20 cellular contexts compared by ENCODE assay signal in the genomic region with DNA sequence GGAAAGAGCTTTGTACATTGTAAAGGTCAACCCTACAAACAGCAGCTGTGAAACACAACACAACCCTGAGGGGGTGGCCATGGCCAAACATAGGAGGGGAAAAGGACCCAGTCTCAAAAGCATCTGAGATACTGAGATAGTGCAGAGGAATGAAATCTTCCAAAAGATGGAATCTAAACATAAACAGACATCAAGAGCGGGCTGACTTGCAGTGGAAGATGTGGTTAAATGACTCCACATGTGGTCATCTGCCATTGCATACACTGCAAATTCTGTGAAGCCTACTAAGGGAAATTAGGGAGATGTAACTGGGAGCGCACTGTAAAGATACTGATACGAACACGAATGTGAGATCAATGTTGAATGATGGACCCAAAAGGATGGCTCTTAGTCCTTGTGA. TPM values are rescaled to one million over a fixed set of nuclear protein-coding genes. Genes with fewer than 3 reads are reported as not detected.
"Had no signal": no experiment of that assay in that cellular context is flagged by ENCODE, and none has a peak within 500 bp of the region (broad histone marks: within the 10 kb centered on the region; RNA-seq: fewer than 3 reads in every experiment).

No MANE protein-coding gene starts in this region.

- H3K9me3 Mint-ChIP-seq: dendritic cell treated with granulocyte-macrophage colony-stimulating factor and Interleukin-4, amounts not matched to agents 40 ng/mL and 50 ng/mL, for 4 days; stimulated activated naive CD8-positive, alpha-beta T cell treated with anti-CD3 and anti-CD28 coated beads, Interleukin-15, Interleukin-2, amounts not matched to agents 100 ng/mL and 50 ng/mL, for 24 hours had no signal

- H3K4me3 ChIP-seq: adrenal gland, left ventricle myocardium inferior, neural progenitor cell, prostate gland, thyroid gland had no signal

- H3K36me3 Mint-ChIP-seq: neural progenitor cell had no signal

- H3K27me3 ChIP-seq: adrenal gland, foreskin keratinocyte, neural progenitor cell, thyroid gland had no signal

- H3K27ac ChIP-seq: adrenal gland, foreskin keratinocyte, left ventricle myocardium inferior, neural progenitor cell, prostate gland, thyroid gland had no signal

- H2AFZ ChIP-seq: neural progenitor cell had no signal

- H3K4me1 ChIP-seq: adrenal gland, neural progenitor cell, prostate gland, thyroid gland had no signal

- DNase-seq: activated CD8-positive, alpha-beta memory T cell treated with anti-CD3 and anti-CD28 coated beads for 24 hours; activated CD8-positive, alpha-beta memory T cell treated with anti-CD3 and anti-CD28 coated beads, Interleukin-2, amount 50 U/mL, for 4 hours; activated T-cell treated with anti-CD3 and anti-CD28 coated beads, Interleukin-2, amount 50 U/mL, for 24 hours; adrenal gland; effector CD8-positive, alpha-beta T cell; erythroblast; foreskin keratinocyte; left ventricle myocardium inferior; naive thymus-derived CD8-positive, alpha-beta T cell; stimulated activated CD4-positive, alpha-beta T cell treated with anti-CD3 and anti-CD28 coated beads, Interleukin-1b, Interleukin-23, amount 100 ng/mL, for 48 hours; substantia nigra; T-helper 1 cell; thyroid gland had no signal

- H3K4me2 ChIP-seq: neural progenitor cell had no signal

- H3K9ac ChIP-seq: neural progenitor cell had no signal

- H3K27ac Mint-ChIP-seq: activated naive CD8-positive, alpha-beta T cell; activated T-cell treated with anti-CD3 and anti-CD28 coated beads, Interleukin-2, amount 50 U/mL, for 24 hours; activated T-helper 17 cell treated with anti-CD3 and anti-CD28 coated beads, Interleukin-2, amount 50 U/mL, for 72 hours; dendritic cell treated with granulocyte-macrophage colony-stimulating factor and Interleukin-4, amounts not matched to agents 40 ng/mL and 50 ng/mL, for 4 days; mesothelial cell of epicardium; naive thymus-derived CD8-positive, alpha-beta T cell; neural progenitor cell; stimulated activated naive CD8-positive, alpha-beta T cell treated with anti-CD3 and anti-CD28 coated beads, Interleukin-15, Interleukin-2, amounts not matched to agents 100 ng/mL and 50 ng/mL, for 24 hours had no signal

- H3K27me3 Mint-ChIP-seq: activated naive CD8-positive, alpha-beta T cell; activated T-cell treated with anti-CD3 and anti-CD28 coated beads, Interleukin-2, amount 50 U/mL, for 24 hours; activated T-helper 17 cell treated with anti-CD3 and anti-CD28 coated beads, Interleukin-2, amount 50 U/mL, for 72 hours; dendritic cell treated with granulocyte-macrophage colony-stimulating factor and Interleukin-4, amounts not matched to agents 40 ng/mL and 50 ng/mL, for 4 days; naive thymus-derived CD8-positive, alpha-beta T cell; stimulated activated naive CD8-positive, alpha-beta T cell treated with anti-CD3 and anti-CD28 coated beads, Interleukin-15, Interleukin-2, amounts not matched to agents 100 ng/mL and 50 ng/mL, for 24 hours had no signal

- H3K4me3 Mint-ChIP-seq: activated naive CD8-positive, alpha-beta T cell; activated T-cell treated with anti-CD3 and anti-CD28 coated beads, Interleukin-2, amount 50 U/mL, for 24 hours; activated T-helper 17 cell treated with anti-CD3 and anti-CD28 coated beads, Interleukin-2, amount 50 U/mL, for 72 hours; dendritic cell treated with granulocyte-macrophage colony-stimulating factor and Interleukin-4, amounts not matched to agents 40 ng/mL and 50 ng/mL, for 4 days; mesothelial cell of epicardium; naive thymus-derived CD8-positive, alpha-beta T cell; neural progenitor cell; stimulated activated naive CD8-positive, alpha-beta T cell treated with anti-CD3 and anti-CD28 coated beads, Interleukin-15, Interleukin-2, amounts not matched to agents 100 ng/mL and 50 ng/mL, for 24 hours had no signal

- H3K9me3 ChIP-seq: adrenal gland, prostate gland, thyroid gland had no signal

- H3K4me1 Mint-ChIP-seq: activated T-helper 17 cell treated with anti-CD3 and anti-CD28 coated beads, Interleukin-2, amount 50 U/mL, for 72 hours; naive thymus-derived CD8-positive, alpha-beta T cell; neural progenitor cell had no signal

- H3K36me3 ChIP-seq: adrenal gland, neural progenitor cell, prostate gland, thyroid gland had no signal

RNA-seq across cellular contexts. Expression of gene BDNF, which starts 22.0 kb away (rescaled TPM):
- total RNA-seq: activated T-helper 17 cell treated with anti-CD3 and anti-CD28 coated beads, Interleukin-2, amount 50 U/mL, for 72 hours; naive thymus-derived CD8-positive, alpha-beta T cell had no signal
